8 cellular contexts compared by ENCODE assay signal in genomic region chr2:204260162-204260877, GRCh38.
A peak's percentile ranks its signal among the peaks of the same experiment; 100 is the strongest.
DNase-seq lines count a peak whose midpoint lies in the region; ATAC-seq and TF ChIP-seq lines count a peak whose summit lies in the region.

No MANE protein-coding gene starts in this region.

- TF ChIP-seq CTCF in fibroblast of the aortic adventitia (IDR thresholded peaks at IDR 0.05; ENCODE audit: insufficient read depth, low read length), result peak; percentile 68

- H3K4me3 ChIP-seq in fibroblast of the aortic adventitia (ENCODE audit: low read depth, low read length), result no peak overlapping the region

- DNase-seq in SIG-M5 treated with dmso at 0.1 percent for 504 hours (lab: John Stamatoyannopoulos, UW; ENCODE audit: unreplicated experiment) (peak; percentile 51), SIG-M5 (lab: John Stamatoyannopoulos, UW) (no peak), NCI-H69 (lab: John Stamatoyannopoulos, UW) (peak; percentile 85), activated T-cell treated with anti-CD3 and anti-CD28 coated beads for 48 hours (ENCODE audit: low read depth) (peak; percentile 17), fibroblast of the aortic adventitia (ENCODE audit: low read depth) (peak; percentile 77), occipital lobe (lab: John Stamatoyannopoulos, UW) (peak; percentile 41)

- ATAC-seq in HG03432 (IDR thresholded peaks at IDR 0.05; ENCODE audit: unreplicated experiment), result peak; percentile 69
- ATAC-seq in activated CD4-positive, CD25-positive, alpha-beta regulatory T cell treated with anti-CD3 and anti-CD28 coated beads, Interleukin-2, amount 50 U/mL, for 24 hours, result no peak
